Comparison of ENCODE assay signal across 9 cellular contexts in genomic region chr10:123147635-123148413, GRCh38. TPM values are rescaled to one million over a fixed set of nuclear protein-coding genes. Genes with fewer than 3 reads are reported as not detected.
DNase-seq lines count a peak whose midpoint lies in the region; ATAC-seq and TF ChIP-seq lines count a peak whose summit lies in the region.
"Had no signal": no experiment of that assay in that cellular context is flagged by ENCODE, and none has a peak within 500 bp of the region (broad histone marks: within the 10 kb centered on the region; RNA-seq: fewer than 3 reads in every experiment).

Gene HMX2, plus strand, starts transcription at chr10:123148136. Its CDS starts 243 bp downstream, at chr10:123148379.

- TF ChIP-seq CTCF in mammary epithelial cell (conservative IDR thresholded peaks at IDR 0.05 in 1 of 2, IDR thresholded peaks at IDR 0.05 in 1 of 2; ENCODE audit: extremely low read depth in 1 of 2, insufficient read depth in 1 of 2, low read depth in 1 of 2, low read length in 2 of 2) (no peak), spleen (IDR thresholded peaks at IDR 0.05 in 8 of 11, conservative IDR thresholded peaks at IDR 0.05 in 3 of 11) (no peak)

- H3K27me3 ChIP-seq in mammary epithelial cell (ENCODE audit: insufficient read depth, low read length), result peaks cover 72% of the 10 kb centered on the region
- H3K27me3 ChIP-seq in spleen (replicated peaks in 1 of 7), result peaks cover 45 to 100% (median 97%) of the 10 kb centered on the region in 7 donors
- peaks cover 99% of the 10 kb centered on the region for H3K27me3 ChIP-seq in GM23248 (replicated peaks; ENCODE audit: insufficient read depth)

- intact Hi-C loops in mammary epithelial cell (cut with micrococcal nuclease), result loop anchor here (5.0 kb wide), 1 partner anchor 139 kb away; no protein-coding TSS in a partner anchor
- intact Hi-C loops in spleen (cut with DNase I; ENCODE audit: low total_unique reads), result no loop called here

- dilution Hi-C loops in mammary epithelial cell (cut with HindIII; ENCODE audit: low sequenced_read_pairs), result loop anchor here (25.0 kb wide), 1 partner anchor 414 kb away; no protein-coding TSS in a partner anchor

- no peak within 1 kb of the TSS for H2AFZ ChIP-seq in mammary epithelial cell (ENCODE audit: low read depth, low read length)
- no peak within 1 kb of the TSS for H2AFZ ChIP-seq in GM23248

- H3K4me3 ChIP-seq in mammary epithelial cell (replicated peaks in 1 of 3; ENCODE audit: insufficient read depth in 1 of 3, low read depth in 2 of 3, low read length in 3 of 3) (peak within 1 kb of the TSS in 1 of 3 experiments; percentile 1), spleen (peak within 1 kb of the TSS in 7 of 8 donors; percentile 12 to 72 (median 24)), GM23248 (no peak within 1 kb of the TSS)

- 0% methylated on average over 2 of the region's 64 CpGs for whole genome bisulfite sequencing in mammary epithelial cell (ENCODE audit: low coverage, missing lambda C conversion rate)
- 2 to 6% (median 4%) methylated on average over 14 to 64 of the region's 64 CpGs for WGBS in spleen, 5 donors
- 1 to 4% methylated on average over 41 to 54 of the region's 64 CpGs for WGBS in GM23248 (ENCODE audit: low coverage in 1 of 2, low lambda C conversion rate in 2 of 2, missing lambda C conversion rate in 2 of 2), 2 experiments

- no peak within 1 kb of the TSS for H3K9ac ChIP-seq in mammary epithelial cell (ENCODE audit: insufficient read depth, low read length)
- H3K9ac ChIP-seq in GM23248, result no peak within 1 kb of the TSS

- no peaks in the 10 kb centered on the region for H3K9me3 ChIP-seq in mammary epithelial cell (replicated peaks; ENCODE audit: insufficient read depth, low read length)
- H3K9me3 ChIP-seq in spleen, result no peaks in the 10 kb centered on the region
- H3K9me3 ChIP-seq in GM23248 (ENCODE audit: low read depth), result no peaks in the 10 kb centered on the region

- no peaks in the 10 kb centered on the region for H3K9me2 ChIP-seq in GM23248 (ENCODE audit: insufficient read depth)

- in situ Hi-C loops in mammary epithelial cell (cut with MboI; ENCODE audit: low sequenced_read_pairs in 2 of 2) (loop anchor here (10.0 to 25.0 kb wide), 3 partner anchors 237 to 814 kb away; no protein-coding TSS in a partner anchor), GM23248 (cut with MboI) (loop anchor here (25.0 kb wide), 1 partner anchor 814 kb away; no protein-coding TSS in a partner anchor)

- no peak for ATAC-seq in HG03108 (IDR thresholded peaks at IDR 0.05; ENCODE audit: unreplicated experiment)

- H3K36me3 ChIP-seq in mammary epithelial cell (ENCODE audit: insufficient read depth, low read length) (no peaks in the 10 kb centered on the region), spleen (no peaks in the 10 kb centered on the region), GM23248 (ENCODE audit: low read depth) (no peaks in the 10 kb centered on the region)

- peak; percentile 15 for DNase-seq in NCI-H82 (lab: John Stamatoyannopoulos, UW)
- no peak for DNase-seq in NCI-H82 treated with DMSO at 0.1 percent for 48 hours (lab: John Stamatoyannopoulos, UW; ENCODE audit: unreplicated experiment)
- DNase-seq in NCI-H1105 treated with DMSO at 0.1 percent for 48 hours (lab: John Stamatoyannopoulos, UW), result peak; percentile 41
- DNase-seq in mammary epithelial cell, result peak; percentile 9
- peak; percentile 74 for DNase-seq in spleen
- DNase-seq in SKM-1 (lab: John Stamatoyannopoulos, UW; ENCODE audit: unreplicated experiment), result no peak
- DNase-seq in GM23248, result no peak

- TF ChIP-seq POLR2A in spleen (IDR thresholded peaks at IDR 0.05), result no peak

- CTCF ChIA-PET in mammary epithelial cell (lab: Charles Lee; ENCODE audit: low non-redundant PET), result no interaction called here

- peaks cover 33% of the 10 kb centered on the region for H3K4me1 ChIP-seq in mammary epithelial cell (ENCODE audit: insufficient read depth, low read length)
- H3K4me1 ChIP-seq in spleen, result peaks cover 37 to 85% (median 76%) of the 10 kb centered on the region in 6 donors
- no peaks in the 10 kb centered on the region for H3K4me1 ChIP-seq in GM23248 (ENCODE audit: insufficient read depth)

- no peak within 1 kb of the TSS for H3K27ac ChIP-seq in mammary epithelial cell (ENCODE audit: insufficient read depth, low read depth, low read length)
- no peak within 1 kb of the TSS for H3K27ac ChIP-seq in spleen
- H3K27ac ChIP-seq in GM23248, result no peak within 1 kb of the TSS

- H4K20me1 ChIP-seq in mammary epithelial cell (ENCODE audit: insufficient read depth, low read length) (no peaks in the 10 kb centered on the region), GM23248 (ENCODE audit: insufficient read depth) (no peaks in the 10 kb centered on the region)

- H3K4me2 ChIP-seq in mammary epithelial cell (ENCODE audit: insufficient read depth, low read depth, low read length) (peak within 1 kb of the TSS; percentile 58), GM23248 (ENCODE audit: unreplicated experiment) (no peak within 1 kb of the TSS)

- no TSS peak for BruUV-seq in mammary epithelial cell (replicated peaks; lab: Mats Ljungman, UMichigan)

- H3K79me2 ChIP-seq in mammary epithelial cell (ENCODE audit: insufficient read depth, low read length), result no peaks in the 10 kb centered on the region
- no peaks in the 10 kb centered on the region for H3K79me2 ChIP-seq in GM23248 (ENCODE audit: insufficient read depth)

- no peaks in the 10 kb centered on the region for H3F3A ChIP-seq in GM23248 (ENCODE audit: insufficient read depth)

RNA-seq across cellular contexts. Expression of gene HMX2, which starts in this region (rescaled TPM):
- not detected for total RNA-seq in mammary epithelial cell
- not detected for polyA plus RNA-seq in mammary epithelial cell
- not detected for polyA minus RNA-seq in mammary epithelial cell
- total RNA-seq in spleen, result not detected
- under 1 TPM in 1 of 3 donors, not detected in 2; 0.08 TPM for polyA plus RNA-seq in spleen
- not detected in 2 replicates for total RNA-seq in GM23248 (2014; rRNA removed; shearing (Covaris generic))
- polyA plus RNA-seq in GM23248 (2016; fragmentation: Nextera tagmentation; extraction: Ambion mirVana), result not detected in 2 replicates
- total RNA-seq: mononuclear cell had no signal

Comparison
In these comparisons a context has a peak if more than half of its experiments do, and no peak if none do; other contexts are left out.
1. DNase-seq: peak in NCI-H82 (single experiment) and NCI-H1105 treated with DMSO at 0.1 percent for 48 hours (single experiment); none in NCI-H82 treated with DMSO at 0.1 percent for 48 hours (single experiment), SKM-1 (single experiment) and GM23248 (single experiment).
2. Peak in DNase-seq and H3K4me2 ChIP-seq in mammary epithelial cell; RNA of the gene not detected or under 1 TPM.
3. Peak in DNase-seq and H3K4me3 ChIP-seq in spleen; RNA of the gene not detected or under 1 TPM.